ENCODE assay signal across 20 cellular contexts in genomic region chr19:23262892-23263291, GRCh38.
"Had no signal": no experiment of that assay in that cellular context is flagged by ENCODE, and none has a peak within 500 bp of the region (broad histone marks: within the 10 kb centered on the region; RNA-seq: fewer than 3 reads in every experiment).

No MANE protein-coding gene starts in this region.

- H3K4me1 ChIP-seq: colonic mucosa, esophagus squamous epithelium, neural progenitor cell, right atrium auricular region, sigmoid colon, testis, tibial nerve had no signal

- FAIRE-seq: islet of Langerhans had no signal

- H3K4me3 ChIP-seq: colonic mucosa, esophagus squamous epithelium, neural progenitor cell, ovary, right atrium auricular region, sigmoid colon, skin epidermis, testis, tibial nerve had no signal

- H3K27me3 Mint-ChIP-seq: natural killer cell treated with Interleukin-12 subunit alpha and Interleukin-12 subunit beta and Interleukin-15 and Interleukin-18, amount 100 ng/mL, for 72 hours; stimulated activated naive CD8-positive, alpha-beta T cell treated with anti-CD3 and anti-CD28 coated beads, Interleukin-15, Interleukin-2, amounts not matched to agents 100 ng/mL and 50 ng/mL, for 24 hours had no signal

- ATAC-seq: left lobe of liver had no signal

- H3K27ac ChIP-seq: colonic mucosa, esophagus squamous epithelium, neural progenitor cell, ovary, right atrium auricular region, sigmoid colon, testis, tibial nerve had no signal

- DNase-seq: colonic mucosa; dermis blood vessel endothelial cell; esophagus squamous epithelium; foreskin fibroblast; hypothalamus; kidney glomerular epithelial cell; mammary epithelial cell; nucleus accumbens; ovary; sigmoid colon; stimulated activated CD4-positive, alpha-beta T cell treated with anti-CD3 and anti-CD28 coated beads, Interleukin-12 subunit alpha, Interleukin-12 subunit beta, amount 100 ng/mL, for 4 hours; testis had no signal

- H3K27me3 ChIP-seq: colonic mucosa, esophagus squamous epithelium, neural progenitor cell, ovary, right atrium auricular region, sigmoid colon, testis, tibial nerve had no signal

- H3K9me3 Mint-ChIP-seq: natural killer cell treated with Interleukin-12 subunit alpha and Interleukin-12 subunit beta and Interleukin-15 and Interleukin-18, amount 100 ng/mL, for 72 hours; stimulated activated naive CD8-positive, alpha-beta T cell treated with anti-CD3 and anti-CD28 coated beads, Interleukin-15, Interleukin-2, amounts not matched to agents 100 ng/mL and 50 ng/mL, for 24 hours had no signal

- H2AFZ ChIP-seq: neural progenitor cell had no signal

- H3K27ac Mint-ChIP-seq: natural killer cell treated with Interleukin-12 subunit alpha and Interleukin-12 subunit beta and Interleukin-15 and Interleukin-18, amount 100 ng/mL, for 72 hours; neural progenitor cell; stimulated activated naive CD8-positive, alpha-beta T cell treated with anti-CD3 and anti-CD28 coated beads, Interleukin-15, Interleukin-2, amounts not matched to agents 100 ng/mL and 50 ng/mL, for 24 hours had no signal

- H3K36me3 ChIP-seq: ovary had no signal

- H3K9ac ChIP-seq: neural progenitor cell had no signal

- H3K9me3 ChIP-seq: colonic mucosa, ovary, right atrium auricular region, sigmoid colon, testis had no signal

- H3K4me2 ChIP-seq: neural progenitor cell had no signal

- H3K4me1 Mint-ChIP-seq: neural progenitor cell had no signal

- H3K4me3 Mint-ChIP-seq: natural killer cell treated with Interleukin-12 subunit alpha and Interleukin-12 subunit beta and Interleukin-15 and Interleukin-18, amount 100 ng/mL, for 72 hours; neural progenitor cell; stimulated activated naive CD8-positive, alpha-beta T cell treated with anti-CD3 and anti-CD28 coated beads, Interleukin-15, Interleukin-2, amounts not matched to agents 100 ng/mL and 50 ng/mL, for 24 hours had no signal
